Comparison of ENCODE assay signal across 1 cellular context in the genomic region with DNA sequence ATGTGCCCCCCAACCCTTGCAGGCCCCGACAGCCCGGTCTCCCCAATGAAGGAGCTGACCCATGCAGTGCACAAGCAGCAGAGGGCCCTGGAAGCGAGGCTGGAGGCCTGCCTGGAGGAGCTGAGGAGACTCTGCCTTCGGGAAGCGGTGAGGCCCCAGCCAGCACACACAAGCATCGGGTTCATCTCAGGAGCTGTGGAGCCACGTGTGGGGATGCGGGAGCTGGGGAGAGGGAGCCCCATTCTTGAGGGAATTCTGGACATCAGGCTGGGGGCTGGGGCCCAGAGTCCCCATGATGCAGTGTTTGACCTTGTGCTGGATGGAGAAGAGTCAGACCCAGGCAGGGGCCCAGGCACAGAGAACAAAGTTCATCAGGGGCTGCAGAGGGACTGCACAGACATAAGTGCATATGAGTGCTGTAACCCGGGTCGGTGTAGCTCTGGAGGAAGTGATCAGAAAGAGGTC.
TF ChIP-seq lines count a peak whose summit lies in the region.

No MANE protein-coding gene starts in this region.

TF ChIP-seq in HepG2, 621 proteins besides CTCF, POLR2A, EP300 and RAD21 (continues in another document):
- TF ChIP-seq ZNF343 (CRISPR knock-in tag; IDR thresholded peaks at IDR 0.05) (peak; percentile 99), ARID4A (CRISPR knock-in tag; IDR thresholded peaks at IDR 0.05; ENCODE audit: borderline replicate concordance) (peak; percentile 32; the same call in 1 of the 2 replicates), MBD4 (IDR thresholded peaks at IDR 0.05; ENCODE audit: borderline replicate concordance, low read length) (no peak), IKZF5 (CRISPR knock-in tag; IDR thresholded peaks at IDR 0.05) (0 out of 2 replicates have a peak, but pooled peaks have one; percentile 37), ATM (IDR thresholded peaks at IDR 0.05; ENCODE audit: borderline replicate concordance) (no peak), ARID2 (CRISPR knock-in tag; IDR thresholded peaks at IDR 0.05; ENCODE audit: borderline replicate concordance) (no peak), MAFK (conservative IDR thresholded peaks at IDR 0.05 in 1 of 2, IDR thresholded peaks at IDR 0.05 in 1 of 2; ENCODE audit: low read length in 2 of 2) (no peak), ZNF367 (CRISPR knock-in tag; IDR thresholded peaks at IDR 0.05; ENCODE audit: borderline replicate concordance) (no peak), SOX13 (IDR thresholded peaks at IDR 0.05) (no peak), SOX13 (CRISPR knock-in tag; conservative IDR thresholded peaks at IDR 0.05 in 1 of 2, IDR thresholded peaks at IDR 0.05 in 1 of 2) (peak in 1 of 2 experiments; percentile 40; a peak in 1 of 4 replicates), ZFP36L1 (CRISPR knock-in tag; IDR thresholded peaks at IDR 0.05) (no peak), ZFY (CRISPR knock-in tag; IDR thresholded peaks at IDR 0.05) (peak; percentile 52; the same call in 1 of the 2 replicates), HNF4G (IDR thresholded peaks at IDR 0.05; ENCODE audit: borderline replicate concordance, low read depth, low read length) (peak; percentile 75), HNF4G (CRISPR knock-in tag; IDR thresholded peaks at IDR 0.05; ENCODE audit: borderline replicate concordance, low read depth) (peak; percentile 74; the same call in 1 of the 2 replicates), ESRRA (CRISPR knock-in tag; IDR thresholded peaks at IDR 0.05; ENCODE audit: low read depth) (peak; percentile 94), HOXA5 (CRISPR knock-in tag; IDR thresholded peaks at IDR 0.05) (0 out of 2 replicates have a peak, but pooled peaks have one; percentile 27), RXRB (CRISPR knock-in tag; IDR thresholded peaks at IDR 0.05; ENCODE audit: borderline replicate concordance) (peak; percentile 48; the same call in 1 of the 2 replicates), ZNF263 (CRISPR knock-in tag; IDR thresholded peaks at IDR 0.05) (peak; percentile 52; the same call in 1 of the 2 replicates), PPARG (CRISPR knock-in tag; conservative IDR thresholded peaks at IDR 0.05) (0 out of 2 replicates have a peak, but pooled peaks have one; percentile 28), RARA (CRISPR knock-in tag; IDR thresholded peaks at IDR 0.05) (peak; percentile 63), TARDBP (CRISPR knock-in tag; IDR thresholded peaks at IDR 0.05) (no peak), KDM6A (CRISPR knock-in tag; IDR thresholded peaks at IDR 0.05; ENCODE audit: low read depth) (peak; percentile 72), KDM3A (CRISPR knock-in tag; IDR thresholded peaks at IDR 0.05; ENCODE audit: low read depth) (peak; percentile 50; the same call in 1 of the 2 replicates), FOXK1 (CRISPR knock-in tag; IDR thresholded peaks at IDR 0.05; ENCODE audit: borderline replicate concordance, low read depth) (no peak), MYC (CRISPR knock-in tag; IDR thresholded peaks at IDR 0.05; ENCODE audit: borderline replicate concordance) (peak; percentile 60; the same call in 1 of the 2 replicates), MXD3 (CRISPR knock-in tag; IDR thresholded peaks at IDR 0.05) (no peak), ZBTB46 (CRISPR knock-in tag; IDR thresholded peaks at IDR 0.05; ENCODE audit: borderline replicate concordance) (peak; percentile 76; the same call in 1 of the 2 replicates), NCOR1 (IDR thresholded peaks at IDR 0.05; ENCODE audit: borderline replicate concordance, low read length) (peak; percentile 36; the same call in 1 of the 2 replicates), JUN (CRISPR knock-in tag; IDR thresholded peaks at IDR 0.05) (0 out of 2 replicates have a peak, but pooled peaks have one; percentile 43), ZFP1 (CRISPR knock-in tag; IDR thresholded peaks at IDR 0.05) (no peak), MTA1 (CRISPR knock-in tag; IDR thresholded peaks at IDR 0.05; ENCODE audit: borderline replicate concordance) (peak; percentile 77; the same call in 1 of the 2 replicates), ASH2L (IDR thresholded peaks at IDR 0.05; ENCODE audit: insufficient read length, low read depth, low read length) (peak; percentile 55), SRY (CRISPR knock-in tag; IDR thresholded peaks at IDR 0.05) (no peak), GATAD2A (CRISPR knock-in tag; IDR thresholded peaks at IDR 0.05) (peak; percentile 80), JUND (CRISPR knock-in tag; IDR thresholded peaks at IDR 0.05) (0 out of 2 replicates have a peak, but pooled peaks have one; percentile 22), ADNP (CRISPR knock-in tag; IDR thresholded peaks at IDR 0.05) (0 out of 2 replicates have a peak, but pooled peaks have one; percentile 30), MED13 (CRISPR knock-in tag; IDR thresholded peaks at IDR 0.05) (no peak), YEATS4 (CRISPR knock-in tag; IDR thresholded peaks at IDR 0.05; ENCODE audit: borderline replicate concordance) (peak; percentile 38), KLF6 (CRISPR knock-in tag; IDR thresholded peaks at IDR 0.05) (0 out of 2 replicates have a peak, but pooled peaks have one; percentile 31), ZNF766 (CRISPR knock-in tag; IDR thresholded peaks at IDR 0.05; ENCODE audit: borderline replicate concordance) (no peak), RFXAP (CRISPR knock-in tag; IDR thresholded peaks at IDR 0.05; ENCODE audit: borderline replicate concordance) (peak; percentile 34; the same call in 1 of the 2 replicates), KLF16 (CRISPR knock-in tag; IDR thresholded peaks at IDR 0.05) (0 out of 4 replicates have a peak, but pooled peaks of 1 of the 2 experiments have one; percentile 54), HNRNPLL (IDR thresholded peaks at IDR 0.05; ENCODE audit: low read depth, low read length, poor library complexity, severe bottlenecking) (no peak)
- TF ChIP-seq, protein P1, sequence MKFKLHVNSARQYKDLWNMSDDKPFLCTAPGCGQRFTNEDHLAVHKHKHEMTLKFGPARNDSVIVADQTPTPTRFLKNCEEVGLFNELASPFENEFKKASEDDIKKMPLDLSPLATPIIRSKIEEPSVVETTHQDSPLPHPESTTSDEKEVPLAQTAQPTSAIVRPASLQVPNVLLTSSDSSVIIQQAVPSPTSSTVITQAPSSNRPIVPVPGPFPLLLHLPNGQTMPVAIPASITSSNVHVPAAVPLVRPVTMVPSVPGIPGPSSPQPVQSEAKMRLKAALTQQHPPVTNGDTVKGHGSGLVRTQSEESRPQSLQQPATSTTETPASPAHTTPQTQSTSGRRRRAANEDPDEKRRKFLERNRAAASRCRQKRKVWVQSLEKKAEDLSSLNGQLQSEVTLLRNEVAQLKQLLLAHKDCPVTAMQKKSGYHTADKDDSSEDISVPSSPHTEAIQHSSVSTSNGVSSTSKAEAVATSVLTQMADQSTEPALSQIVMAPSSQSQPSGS (CRISPR knock-in tag; IDR thresholded peaks at IDR 0.05), result no peak
- TF ChIP-seq, protein P2, sequence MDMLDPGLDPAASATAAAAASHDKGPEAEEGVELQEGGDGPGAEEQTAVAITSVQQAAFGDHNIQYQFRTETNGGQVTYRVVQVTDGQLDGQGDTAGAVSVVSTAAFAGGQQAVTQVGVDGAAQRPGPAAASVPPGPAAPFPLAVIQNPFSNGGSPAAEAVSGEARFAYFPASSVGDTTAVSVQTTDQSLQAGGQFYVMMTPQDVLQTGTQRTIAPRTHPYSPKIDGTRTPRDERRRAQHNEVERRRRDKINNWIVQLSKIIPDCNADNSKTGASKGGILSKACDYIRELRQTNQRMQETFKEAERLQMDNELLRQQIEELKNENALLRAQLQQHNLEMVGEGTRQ (IDR thresholded peaks at IDR 0.05; ENCODE audit: low read depth, low read length), result no peak
- TF ChIP-seq, protein P2 (CRISPR knock-in tag; IDR thresholded peaks at IDR 0.05; ENCODE audit: borderline replicate concordance), result no peak
- TF ChIP-seq, protein P3, sequence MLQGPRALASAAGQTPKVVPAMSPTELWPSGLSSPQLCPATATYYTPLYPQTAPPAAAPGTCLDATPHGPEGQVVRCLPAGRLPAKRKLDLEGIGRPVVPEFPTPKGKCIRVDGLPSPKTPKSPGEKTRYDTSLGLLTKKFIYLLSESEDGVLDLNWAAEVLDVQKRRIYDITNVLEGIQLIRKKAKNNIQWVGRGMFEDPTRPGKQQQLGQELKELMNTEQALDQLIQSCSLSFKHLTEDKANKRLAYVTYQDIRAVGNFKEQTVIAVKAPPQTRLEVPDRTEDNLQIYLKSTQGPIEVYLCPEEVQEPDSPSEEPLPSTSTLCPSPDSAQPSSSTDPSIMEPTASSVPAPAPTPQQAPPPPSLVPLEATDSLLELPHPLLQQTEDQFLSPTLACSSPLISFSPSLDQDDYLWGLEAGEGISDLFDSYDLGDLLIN (CRISPR knock-in tag; IDR thresholded peaks at IDR 0.05; ENCODE audit: borderline replicate concordance), result no peak
- TF ChIP-seq, protein P4, sequence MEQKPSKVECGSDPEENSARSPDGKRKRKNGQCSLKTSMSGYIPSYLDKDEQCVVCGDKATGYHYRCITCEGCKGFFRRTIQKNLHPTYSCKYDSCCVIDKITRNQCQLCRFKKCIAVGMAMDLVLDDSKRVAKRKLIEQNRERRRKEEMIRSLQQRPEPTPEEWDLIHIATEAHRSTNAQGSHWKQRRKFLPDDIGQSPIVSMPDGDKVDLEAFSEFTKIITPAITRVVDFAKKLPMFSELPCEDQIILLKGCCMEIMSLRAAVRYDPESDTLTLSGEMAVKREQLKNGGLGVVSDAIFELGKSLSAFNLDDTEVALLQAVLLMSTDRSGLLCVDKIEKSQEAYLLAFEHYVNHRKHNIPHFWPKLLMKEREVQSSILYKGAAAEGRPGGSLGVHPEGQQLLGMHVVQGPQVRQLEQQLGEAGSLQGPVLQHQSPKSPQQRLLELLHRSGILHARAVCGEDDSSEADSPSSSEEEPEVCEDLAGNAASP (CRISPR knock-in tag; IDR thresholded peaks at IDR 0.05; ENCODE audit: borderline replicate concordance), result peak; percentile 34; the same call in 1 of the 2 replicates
